In genomic region chr7:74178632-74179031, GRCh38 we compare ENCODE assay signal across 10 cellular contexts. TPM values are rescaled to one million over a fixed set of nuclear protein-coding genes. Genes with fewer than 3 reads are reported as not detected.
DNase-seq lines count a peak whose midpoint lies in the region; ATAC-seq and TF ChIP-seq lines count a peak whose summit lies in the region.
"Had no signal": no experiment of that assay in that cellular context is flagged by ENCODE, and none has a peak within 500 bp of the region (broad histone marks: within the 10 kb centered on the region; RNA-seq: fewer than 3 reads in every experiment).

No MANE protein-coding gene starts in this region.

- no peak for DNase-seq in activated naive CD4-positive, alpha-beta T cell treated with anti-CD3 and anti-CD28 coated beads, Interleukin-2, amount 50 U/mL, for 72 hours (ENCODE audit: low spot score in 2 of 2)
- no peak for DNase-seq in activated naive CD4-positive, alpha-beta T cell treated with anti-CD3 and anti-CD28 coated beads, Interleukin-2, amount 10 ng/mL, durations not matched to agents 7 days and 5 days
- DNase-seq in WTC11 (ENCODE audit: low spot score) (no peak), glomerular visceral epithelial cell (ENCODE audit: extremely low spot score) (peak; percentile 45), COR-L47 (lab: John Stamatoyannopoulos, UW) (no peak), NCI-H2029 (lab: John Stamatoyannopoulos, UW) (no peak)
- DNase-seq in stimulated activated naive B cell treated with anti-CD40 and anti-IgM and Interleukin-4, amounts not matched to agents 10 μg/mL and 1 μg/mL and 100 μg/mL, for 72 hours: no peak
- DNase-seq: BE2C, NCI-H1694 treated with DMSO at 0.1 percent for 48 hours had no signal

- POLR2A ChIA-PET in WTC11 (lab: Charles Lee): interaction anchor here (0.6 to 0.8 kb wide), 2 partner anchors 33 to 387 kb away, joined by 3 read pairs; no protein-coding TSS in a partner anchor

- H3K36me3 Mint-ChIP-seq in activated naive CD4-positive, alpha-beta T cell treated with anti-CD3 and anti-CD28 coated beads, Interleukin-2, amount 50 U/mL, for 72 hours: peaks cover 18 to 48% of the 10 kb centered on the region in 2 donors
- H3K36me3 Mint-ChIP-seq in activated naive CD4-positive, alpha-beta T cell treated with anti-CD3 and anti-CD28 coated beads, Interleukin-2, amount 10 ng/mL, durations not matched to agents 7 days and 5 days: peaks cover 37% of the 10 kb centered on the region
- peaks cover 20% of the 10 kb centered on the region for H3K36me3 Mint-ChIP-seq in WTC11
- H3K36me3 Mint-ChIP-seq in stimulated activated naive B cell treated with anti-CD40 and anti-IgM and Interleukin-4, amounts not matched to agents 10 μg/mL and 1 μg/mL and 100 μg/mL, for 72 hours: peaks cover 16 to 27% of the 10 kb centered on the region in 2 donors

- no peak for TF ChIP-seq CTCF in WTC11 (IDR thresholded peaks at IDR 0.05)

- H3K27ac Mint-ChIP-seq in activated naive CD4-positive, alpha-beta T cell treated with anti-CD3 and anti-CD28 coated beads, Interleukin-2, amount 50 U/mL, for 72 hours: peak overlapping the region; percentile 63 to 82
- no peak overlapping the region for H3K27ac Mint-ChIP-seq in activated naive CD4-positive, alpha-beta T cell treated with anti-CD3 and anti-CD28 coated beads, Interleukin-2, amount 10 ng/mL, durations not matched to agents 7 days and 5 days
- peak overlapping the region; percentile 91 for H3K27ac Mint-ChIP-seq in WTC11
- H3K27ac Mint-ChIP-seq in stimulated activated naive B cell treated with anti-CD40 and anti-IgM and Interleukin-4, amounts not matched to agents 10 μg/mL and 1 μg/mL and 100 μg/mL, for 72 hours: peak overlapping the region; percentile 44

- H3K9me3 Mint-ChIP-seq in activated naive CD4-positive, alpha-beta T cell treated with anti-CD3 and anti-CD28 coated beads, Interleukin-2, amount 50 U/mL, for 72 hours: no peaks in the 10 kb centered on the region
- H3K9me3 Mint-ChIP-seq in activated naive CD4-positive, alpha-beta T cell treated with anti-CD3 and anti-CD28 coated beads, Interleukin-2, amount 10 ng/mL, durations not matched to agents 7 days and 5 days: no peaks in the 10 kb centered on the region
- no peaks in the 10 kb centered on the region for H3K9me3 Mint-ChIP-seq in WTC11
- no peaks in the 10 kb centered on the region for H3K9me3 Mint-ChIP-seq in stimulated activated naive B cell treated with anti-CD40 and anti-IgM and Interleukin-4, amounts not matched to agents 10 μg/mL and 1 μg/mL and 100 μg/mL, for 72 hours

- no peaks in the 10 kb centered on the region for H3K27me3 Mint-ChIP-seq in activated naive CD4-positive, alpha-beta T cell treated with anti-CD3 and anti-CD28 coated beads, Interleukin-2, amount 10 ng/mL, durations not matched to agents 7 days and 5 days
- H3K27me3 Mint-ChIP-seq in WTC11 (ENCODE audit: low read depth): no peaks in the 10 kb centered on the region
- H3K27me3 Mint-ChIP-seq in stimulated activated naive B cell treated with anti-CD40 and anti-IgM and Interleukin-4, amounts not matched to agents 10 μg/mL and 1 μg/mL and 100 μg/mL, for 72 hours: no peaks in the 10 kb centered on the region

- peaks cover 56% of the 10 kb centered on the region for H3K4me1 Mint-ChIP-seq in activated naive CD4-positive, alpha-beta T cell treated with anti-CD3 and anti-CD28 coated beads, Interleukin-2, amount 10 ng/mL, durations not matched to agents 7 days and 5 days
- peaks cover 55% of the 10 kb centered on the region for H3K4me1 Mint-ChIP-seq in WTC11
- H3K4me1 Mint-ChIP-seq in stimulated activated naive B cell treated with anti-CD40 and anti-IgM and Interleukin-4, amounts not matched to agents 10 μg/mL and 1 μg/mL and 100 μg/mL, for 72 hours: peaks cover 41 to 73% of the 10 kb centered on the region in 2 donors

- CTCF ChIA-PET in activated naive CD4-positive, alpha-beta T cell treated with anti-CD3 and anti-CD28 coated beads, Interleukin-2, amount 10 ng/mL, durations not matched to agents 7 days and 5 days (lab: Charles Lee): interaction anchor here (1.1 to 3.1 kb wide), 3 partner anchors 10 to 223 kb away, joined by 4 to 11 read pairs (median 4); no protein-coding TSS in a partner anchor
- CTCF ChIA-PET in WTC11 (lab: Charles Lee): interaction anchor here (1.0 to 1.6 kb wide), 5 partner anchors 12 to 152 kb away, joined by 3 to 13 read pairs (median 4); no protein-coding TSS in a partner anchor

- H3K4me3 Mint-ChIP-seq in activated naive CD4-positive, alpha-beta T cell treated with anti-CD3 and anti-CD28 coated beads, Interleukin-2, amount 10 ng/mL, durations not matched to agents 7 days and 5 days: no peak overlapping the region
- no peak overlapping the region for H3K4me3 Mint-ChIP-seq in WTC11
- H3K4me3 Mint-ChIP-seq in stimulated activated naive B cell treated with anti-CD40 and anti-IgM and Interleukin-4, amounts not matched to agents 10 μg/mL and 1 μg/mL and 100 μg/mL, for 72 hours: peak overlapping the region; percentile 22 to 57

- no peak for ATAC-seq in activated naive CD4-positive, alpha-beta T cell treated with anti-CD3 and anti-CD28 coated beads, Interleukin-2, amount 50 U/mL, for 72 hours
- ATAC-seq in WTC11: no peak
- no peak for ATAC-seq in stimulated activated naive B cell treated with anti-CD40 and anti-IgM and Interleukin-4, amounts not matched to agents 10 μg/mL and 1 μg/mL and 100 μg/mL, for 72 hours (replicated peaks)
- ATAC-seq in HG02970 (IDR thresholded peaks at IDR 0.05; ENCODE audit: low FRiP score, unreplicated experiment): no peak

TF ChIP-seq in WTC11, 78 proteins besides CTCF, POLR2A, EP300 and RAD21:
- TF ChIP-seq IRF2 (CRISPR knock-in tag; IDR thresholded peaks at IDR 0.05; ENCODE audit: borderline replicate concordance, low read depth) (no peak), ZNF263 (CRISPR knock-in tag; IDR thresholded peaks at IDR 0.05; ENCODE audit: low read depth) (no peak), MAX (CRISPR knock-in tag; IDR thresholded peaks at IDR 0.05) (no peak), ZNF416 (CRISPR knock-in tag; IDR thresholded peaks at IDR 0.05) (no peak)
TF ChIP-seq in WTC11: peak in this region for 0.

RNA-seq across cellular contexts. Expression of gene EIF4H, which starts 4.5 kb away (rescaled TPM):
- total RNA-seq in activated naive CD4-positive, alpha-beta T cell treated with anti-CD3 and anti-CD28 coated beads, Interleukin-2, amount 50 U/mL, for 72 hours: 100 to 1,000 TPM; 255 to 470 TPM
- 355 to 373 TPM (median 371 TPM) in 3 replicates for total RNA-seq in WTC11 (2021)

RNA-seq across cellular contexts. Expression of gene LAT2, which starts 31.2 kb away (rescaled TPM):
- total RNA-seq in activated naive CD4-positive, alpha-beta T cell treated with anti-CD3 and anti-CD28 coated beads, Interleukin-2, amount 50 U/mL, for 72 hours: 1 to 10 TPM; 7.7 to 9.6 TPM
- 0.33 to 0.76 TPM (median 0.41 TPM) in 3 replicates for total RNA-seq in WTC11 (2021)

Comparison
In these comparisons a context has a peak if more than half of its experiments do, and no peak if none do; other contexts are left out.
1. H3K4me3 Mint-ChIP-seq: peak in stimulated activated naive B cell treated with anti-CD40 and anti-IgM and Interleukin-4, amounts not matched to agents 10 μg/mL and 1 μg/mL and 100 μg/mL, for 72 hours (2 of 2); none in activated naive CD4-positive, alpha-beta T cell treated with anti-CD3 and anti-CD28 coated beads, Interleukin-2, amount 10 ng/mL, durations not matched to agents 7 days and 5 days (single experiment) and WTC11 (single experiment).